9 cellular contexts compared by ENCODE assay signal in the genomic region with DNA sequence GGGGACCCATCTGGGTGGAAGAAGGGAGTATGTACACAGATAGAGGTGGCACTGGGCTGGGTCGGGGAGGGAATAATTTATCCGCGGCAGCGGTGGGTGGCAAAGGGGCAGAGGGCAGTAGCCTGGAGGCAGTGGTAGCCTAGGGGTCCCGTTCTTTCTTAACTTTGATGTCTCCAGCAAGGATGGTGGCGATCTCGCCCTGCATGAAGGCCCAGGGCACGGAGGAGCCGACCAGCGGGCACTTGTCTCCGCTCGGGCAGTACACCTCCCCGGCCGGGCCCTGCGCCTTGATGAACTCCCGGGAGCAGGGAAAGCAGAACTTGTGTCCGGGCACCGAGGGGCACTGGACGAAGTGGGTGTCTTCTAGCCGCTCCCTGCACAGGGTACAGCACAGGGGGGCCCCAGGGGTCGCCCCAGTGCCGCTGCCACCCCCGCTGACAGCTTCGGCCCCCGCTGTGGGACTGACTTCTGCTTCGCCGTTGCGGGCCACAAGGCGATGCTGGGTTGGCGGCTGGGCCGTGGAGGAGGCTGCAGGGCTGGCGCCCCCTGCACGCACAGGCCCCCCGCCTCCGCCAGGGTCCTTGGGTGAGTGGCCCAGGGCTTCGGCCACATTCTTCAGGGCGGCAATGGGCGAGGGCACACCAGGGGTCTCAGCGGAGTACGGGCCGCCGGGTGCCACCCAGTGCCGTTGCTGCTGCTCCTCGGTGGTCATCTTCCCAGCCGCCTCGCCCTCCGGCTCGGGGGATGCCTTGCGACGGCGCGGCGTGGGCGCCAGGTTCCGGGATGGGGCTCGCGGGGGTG. TPM values are rescaled to one million over a fixed set of nuclear protein-coding genes. Genes with fewer than 3 reads are reported as not detected.
A peak's percentile ranks its signal among the peaks of the same experiment; 100 is the strongest.
DNase-seq lines count a peak whose midpoint lies in the region; ATAC-seq, FAIRE-seq and TF ChIP-seq lines count a peak whose summit lies in the region.
"Had no signal": no experiment of that assay in that cellular context is flagged by ENCODE, and none has a peak within 500 bp of the region (broad histone marks: within the 10 kb centered on the region; RNA-seq: fewer than 3 reads in every experiment).

No MANE protein-coding gene starts in this region.

- H3K9ac ChIP-seq in OCI-LY3 (ENCODE audit: low read length) (no peak overlapping the region), endocrine pancreas (ENCODE audit: control insufficient read depth, insufficient read depth, low read length) (peak overlapping the region; percentile 72)

- no peak for DNase-seq in CD8-positive, alpha-beta memory T cell
- DNase-seq in pancreas (peak in 5 of 6 donors; percentile 54 to 91 (median 71)), NCI-H2081 treated with DMSO at 0.1 percent for 48 hours (lab: John Stamatoyannopoulos, UW) (no peak), germinal center (ENCODE audit: low spot score) (no peak), hepatic stellate cell (ENCODE audit: low spot score) (no peak)

- H3K27ac Mint-ChIP-seq in CD8-positive, alpha-beta memory T cell: peak overlapping the region in 4 of 8 donors; percentile 46 to 91 (median 62)

- peak overlapping the region; percentile 67 to 87 (median 77) for H3K4me3 Mint-ChIP-seq in CD8-positive, alpha-beta memory T cell

- H3K9me3 Mint-ChIP-seq in CD8-positive, alpha-beta memory T cell: no peaks in the 10 kb centered on the region

- H3K4me1 ChIP-seq in CD8-positive, alpha-beta memory T cell (ENCODE audit: insufficient read depth, low read length): peaks cover 34% of the 10 kb centered on the region
- H3K4me1 ChIP-seq in OCI-LY3 (ENCODE audit: low read length): peaks cover 33% of the 10 kb centered on the region
- H3K4me1 ChIP-seq in endocrine pancreas (ENCODE audit: control insufficient read depth, insufficient read depth, low read length): no peaks in the 10 kb centered on the region
- peaks cover 26 to 43% (median 41%) of the 10 kb centered on the region in 3 donors for H3K4me1 ChIP-seq in pancreas

- H3K9me3 ChIP-seq in CD8-positive, alpha-beta memory T cell (ENCODE audit: low read length): no peaks in the 10 kb centered on the region
- H3K9me3 ChIP-seq in OCI-LY3 (ENCODE audit: insufficient read depth, low read length) (no peaks in the 10 kb centered on the region), endocrine pancreas (ENCODE audit: control insufficient read depth, low read length) (no peaks in the 10 kb centered on the region), pancreas (no peaks in the 10 kb centered on the region)

- no peaks in the 10 kb centered on the region for H3K36me3 ChIP-seq in CD8-positive, alpha-beta memory T cell (ENCODE audit: insufficient read depth, low read length)
- H3K36me3 ChIP-seq in OCI-LY3 (replicated peaks; ENCODE audit: low read depth, low read length) (peaks cover 11% of the 10 kb centered on the region), endocrine pancreas (ENCODE audit: control insufficient read depth, insufficient read depth, low read length) (no peaks in the 10 kb centered on the region), pancreas (no peaks in the 10 kb centered on the region)

- H3K27me3 Mint-ChIP-seq in CD8-positive, alpha-beta memory T cell: peaks cover 0 to 8% of the 10 kb centered on the region in 2 donors

- H3K4me2 ChIP-seq in OCI-LY3 (ENCODE audit: low read length): peak overlapping the region; percentile 49

- H4K20me1 ChIP-seq in OCI-LY3 (ENCODE audit: insufficient read depth, low read length): no peaks in the 10 kb centered on the region

- peaks cover 0 to 16% (median 4%) of the 10 kb centered on the region in 3 donors for H3K36me3 Mint-ChIP-seq in CD8-positive, alpha-beta memory T cell

- no peak for TF ChIP-seq CTCF in OCI-LY3 (IDR thresholded peaks at IDR 0.05; ENCODE audit: low read depth, low read length)
- TF ChIP-seq CTCF in pancreas (IDR thresholded peaks at IDR 0.05): no peak

- CTCF ChIA-PET in CD8-positive, alpha-beta memory T cell (lab: Charles Lee): interaction anchor here (0.7 to 2.7 kb wide), 5 partner anchors 19 to 133 kb away, joined by 3 to 16 read pairs (median 3); partner anchors contain the start of genes FOXA3 and MYPOP

- H3K27ac ChIP-seq in CD8-positive, alpha-beta memory T cell (ENCODE audit: low read depth, low read length): no peak overlapping the region
- H3K27ac ChIP-seq in OCI-LY3 (ENCODE audit: low read length) (no peak overlapping the region), pancreas (peak overlapping the region in 3 of 4 donors; percentile 73 to 96 (median 92))

- H3K79me2 ChIP-seq in OCI-LY3 (ENCODE audit: low read length): peaks cover 21% of the 10 kb centered on the region

- no peak for ATAC-seq in pancreas
- no peak for ATAC-seq in GM21526 (IDR thresholded peaks at IDR 0.05; ENCODE audit: low FRiP score, unreplicated experiment)

- H3K27me3 ChIP-seq in CD8-positive, alpha-beta memory T cell (ENCODE audit: insufficient read depth, low read length, poor library complexity, severe bottlenecking): no peaks in the 10 kb centered on the region
- no peaks in the 10 kb centered on the region for H3K27me3 ChIP-seq in OCI-LY3 (ENCODE audit: low read depth, low read length)
- no peaks in the 10 kb centered on the region for H3K27me3 ChIP-seq in endocrine pancreas (ENCODE audit: control insufficient read depth, insufficient read depth, low read length)
- no peaks in the 10 kb centered on the region for H3K27me3 ChIP-seq in pancreas

- peaks cover 16 to 36% (median 22%) of the 10 kb centered on the region in 3 donors for H3K4me1 Mint-ChIP-seq in CD8-positive, alpha-beta memory T cell

- intact Hi-C loops in pancreas (cut with DNase I): loop anchor here in 1 of 3 donors (2.0 kb wide), 1 partner anchor 19 kb away; the partner anchor contains the start of gene FOXA3

- H3K4me3 ChIP-seq in CD8-positive, alpha-beta memory T cell (ENCODE audit: low read length): no peak overlapping the region
- H3K4me3 ChIP-seq in OCI-LY3 (ENCODE audit: low read length) (peak overlapping the region; percentile 54), endocrine pancreas (ENCODE audit: control insufficient read depth, insufficient read depth, low read length) (peak overlapping the region; percentile 15), pancreas (peak overlapping the region; percentile 2 to 83 (median 75))

- POLR2A ChIA-PET in CD8-positive, alpha-beta memory T cell (lab: Charles Lee): no interaction called here

- 33 to 38% methylated on average over 41 to 57 of the region's 57 CpGs for WGBS in pancreas, 2 donors

- no peak overlapping the region for H2AFZ ChIP-seq in OCI-LY3 (ENCODE audit: low read depth, low read length)

- no peak for FAIRE-seq in pancreas (lab: Jason Lieb, UNC)

RNA-seq across cellular contexts. Expression of gene IRF2BP1, which starts 1.9 kb away (rescaled TPM):
- total RNA-seq in CD8-positive, alpha-beta memory T cell: 10 to 100 TPM; 17.9 to 18.6 TPM
- polyA plus RNA-seq in CD8-positive, alpha-beta memory T cell: 8.5 TPM
- total RNA-seq in pancreas: 10 to 100 TPM; 10.0 to 19.4 (median 14.7) TPM
- polyA plus RNA-seq in pancreas: 10 to 100 TPM; 13.3 to 21.5 TPM

RNA-seq across cellular contexts. Expression of gene MYPOP, which starts 18.3 kb away (rescaled TPM):
- total RNA-seq in CD8-positive, alpha-beta memory T cell: 1 to 10 TPM; 4.9 to 5.8 TPM
- polyA plus RNA-seq in CD8-positive, alpha-beta memory T cell: 0.46 TPM
- total RNA-seq in pancreas: 1 to 10 TPM; 3.6 to 5.6 (median 4.4) TPM
- 1 to 10 TPM; 5.2 to 6.9 TPM for polyA plus RNA-seq in pancreas

RNA-seq across cellular contexts. Expression of gene FOXA3, which starts 20.0 kb away (rescaled TPM):
- under 1 TPM; 0.59 to 0.62 TPM for total RNA-seq in CD8-positive, alpha-beta memory T cell
- not detected for polyA plus RNA-seq in CD8-positive, alpha-beta memory T cell
- 10 to 100 TPM; 20.6 to 45.0 (median 28.3) TPM for total RNA-seq in pancreas
- polyA plus RNA-seq in pancreas: 10 to 100 TPM; 19.8 to 24.1 TPM

RNA-seq across cellular contexts. Expression of gene SYMPK, which starts 21.1 kb away (rescaled TPM):
- total RNA-seq in CD8-positive, alpha-beta memory T cell: 100 to 1,000 TPM; 116 to 119 TPM
- 17.5 TPM for polyA plus RNA-seq in CD8-positive, alpha-beta memory T cell
- 10 to 100 TPM; 25.7 to 44.7 (median 28.5) TPM for total RNA-seq in pancreas
- polyA plus RNA-seq in pancreas: 100 to 1,000 TPM; 133 to 142 TPM

RNA-seq across cellular contexts. Expression of gene NANOS2, which starts 30.5 kb away (rescaled TPM):
- not detected for total RNA-seq in CD8-positive, alpha-beta memory T cell
- polyA plus RNA-seq in CD8-positive, alpha-beta memory T cell: not detected
- total RNA-seq in pancreas: not detected
- not detected for polyA plus RNA-seq in pancreas
- polyA plus RNA-seq: esophagus had no signal

Comparison
In these comparisons a context has a peak if more than half of its experiments do, and no peak if none do; other contexts are left out.
1. DNase-seq: peak in pancreas (5 of 6); none in CD8-positive, alpha-beta memory T cell (0 of 5), NCI-H2081 treated with DMSO at 0.1 percent for 48 hours (single experiment), germinal center (single experiment) and hepatic stellate cell (single experiment).
2. H3K27ac ChIP-seq: peak in pancreas (3 of 4); none in CD8-positive, alpha-beta memory T cell (single experiment) and OCI-LY3 (single experiment).
3. RNA of gene FOXA3, which starts 20.0 kb away (total RNA-seq): 20.6 to 45.0 TPM in pancreas; 0.59 to 0.62 TPM in CD8-positive, alpha-beta memory T cell; every median in the first group is over 10 times any median in the second.